ENCODE assay signal across 1 cellular context in genomic region chr5:180172447-180173197, GRCh38.
TF ChIP-seq lines count a peak whose summit lies in the region.

No MANE protein-coding gene starts in this region.

TF ChIP-seq in H1, 55 proteins besides CTCF, POLR2A, EP300 and RAD21 (continued from another document):
- no peak for TF ChIP-seq ATF2 (IDR thresholded peaks at IDR 0.05; ENCODE audit: low read length)
- TF ChIP-seq ZNF274 (IDR thresholded peaks at IDR 0.05; ENCODE audit: borderline replicate concordance, extremely low read depth, low read length) = no peak
